In the genomic region with DNA sequence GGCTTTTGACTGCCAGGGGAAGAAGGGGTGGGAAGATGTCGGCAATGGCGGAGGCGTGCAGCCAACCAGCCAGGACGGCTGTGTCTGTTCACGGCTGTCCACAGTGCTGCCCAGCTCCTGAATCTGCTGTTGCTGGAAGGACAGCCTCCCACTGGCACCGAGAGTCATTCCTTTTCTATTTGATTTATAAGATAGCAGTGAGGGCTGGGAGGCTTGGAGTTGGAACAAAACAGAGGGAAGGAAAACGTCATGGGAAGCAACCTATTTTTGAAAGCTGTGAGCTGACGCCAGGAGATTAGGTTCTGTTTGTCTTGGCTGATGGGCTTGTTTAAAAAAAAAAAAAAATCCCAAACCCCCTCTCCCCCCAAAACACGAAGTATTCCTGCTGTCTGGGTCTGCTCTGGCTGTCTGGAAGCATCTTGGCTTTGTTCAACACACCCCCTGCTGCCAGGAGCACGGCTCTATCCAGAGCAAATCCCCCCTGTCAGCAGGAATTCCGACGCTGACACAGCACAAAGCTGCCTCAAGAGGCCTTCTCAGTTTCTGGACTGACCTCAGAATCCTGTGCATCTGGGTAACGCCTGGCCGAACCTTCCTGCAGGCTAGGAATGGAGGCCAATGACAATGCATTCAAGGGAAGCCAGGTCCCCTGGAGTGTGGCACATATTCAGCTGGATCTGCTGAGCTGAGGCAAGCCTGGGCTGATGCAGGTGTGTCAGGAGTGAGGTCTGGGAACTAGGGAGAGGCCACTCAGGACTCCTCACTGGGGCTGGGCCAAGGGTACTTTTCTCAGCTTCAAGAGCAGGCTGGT, we compare ENCODE assay signal across 1 cellular context.
TF ChIP-seq lines count a peak whose summit lies in the region.

No MANE protein-coding gene starts in this region.

TF ChIP-seq in HEK293, 187 proteins besides CTCF, POLR2A, EP300 and RAD21 (continued from another document):
- TF ChIP-seq SETDB1 (IDR thresholded peaks at IDR 0.05; ENCODE audit: insufficient read length, low read length): no peak
- TF ChIP-seq ZNF624 (tag by site-specific recombination; IDR thresholded peaks at IDR 0.05): no peak
- no peak for TF ChIP-seq ZNF621 (tag by site-specific recombination; IDR thresholded peaks at IDR 0.05)
- TF ChIP-seq ZNF600 (tag by site-specific recombination; IDR thresholded peaks at IDR 0.05): peak; percentile 97
- no peak for TF ChIP-seq SP2 (tag by site-specific recombination; IDR thresholded peaks at IDR 0.05)
- peak; percentile 64 for TF ChIP-seq ZNF24 (tag by site-specific recombination; IDR thresholded peaks at IDR 0.05)
- TF ChIP-seq HOXC10 (CRISPR knock-in tag; IDR thresholded peaks at IDR 0.05): no peak
- peak; percentile 95 for TF ChIP-seq ZNF549 (tag by site-specific recombination; IDR thresholded peaks at IDR 0.05)
- TF ChIP-seq ZNF2 (tag by site-specific recombination; IDR thresholded peaks at IDR 0.05): peak; percentile 90
- TF ChIP-seq, protein P1, sequence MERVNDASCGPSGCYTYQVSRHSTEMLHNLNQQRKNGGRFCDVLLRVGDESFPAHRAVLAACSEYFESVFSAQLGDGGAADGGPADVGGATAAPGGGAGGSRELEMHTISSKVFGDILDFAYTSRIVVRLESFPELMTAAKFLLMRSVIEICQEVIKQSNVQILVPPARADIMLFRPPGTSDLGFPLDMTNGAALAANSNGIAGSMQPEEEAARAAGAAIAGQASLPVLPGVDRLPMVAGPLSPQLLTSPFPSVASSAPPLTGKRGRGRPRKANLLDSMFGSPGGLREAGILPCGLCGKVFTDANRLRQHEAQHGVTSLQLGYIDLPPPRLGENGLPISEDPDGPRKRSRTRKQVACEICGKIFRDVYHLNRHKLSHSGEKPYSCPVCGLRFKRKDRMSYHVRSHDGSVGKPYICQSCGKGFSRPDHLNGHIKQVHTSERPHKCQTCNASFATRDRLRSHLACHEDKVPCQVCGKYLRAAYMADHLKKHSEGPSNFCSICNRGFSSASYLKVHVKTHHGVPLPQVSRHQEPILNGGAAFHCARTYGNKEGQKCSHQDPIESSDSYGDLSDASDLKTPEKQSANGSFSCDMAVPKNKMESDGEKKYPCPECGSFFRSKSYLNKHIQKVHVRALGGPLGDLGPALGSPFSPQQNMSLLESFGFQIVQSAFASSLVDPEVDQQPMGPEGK (tag by site-specific recombination; IDR thresholded peaks at IDR 0.05): peak; percentile 66; the same call in 1 of the 2 replicates
- TF ChIP-seq ZNF404 (tag by site-specific recombination; IDR thresholded peaks at IDR 0.05): no peak
- TF ChIP-seq, protein P2, sequence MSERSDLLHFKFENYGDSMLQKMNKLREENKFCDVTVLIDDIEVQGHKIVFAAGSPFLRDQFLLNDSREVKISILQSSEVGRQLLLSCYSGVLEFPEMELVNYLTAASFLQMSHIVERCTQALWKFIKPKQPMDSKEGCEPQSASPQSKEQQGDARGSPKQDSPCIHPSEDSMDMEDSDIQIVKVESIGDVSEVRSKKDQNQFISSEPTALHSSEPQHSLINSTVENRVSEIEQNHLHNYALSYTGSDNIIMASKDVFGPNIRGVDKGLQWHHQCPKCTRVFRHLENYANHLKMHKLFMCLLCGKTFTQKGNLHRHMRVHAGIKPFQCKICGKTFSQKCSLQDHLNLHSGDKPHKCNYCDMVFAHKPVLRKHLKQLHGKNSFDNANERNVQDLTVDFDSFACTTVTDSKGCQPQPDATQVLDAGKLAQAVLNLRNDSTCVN (tag by site-specific recombination; optimal IDR thresholded peaks at IDR 0.05): no peak
- TF ChIP-seq ZNF341 (tag by site-specific recombination; IDR thresholded peaks at IDR 0.05; ENCODE audit: low read depth): peak; percentile 89
- no peak for TF ChIP-seq KLF1 (tag by site-specific recombination; IDR thresholded peaks at IDR 0.05)
- no peak for TF ChIP-seq ZNF785 (tag by site-specific recombination; IDR thresholded peaks at IDR 0.05)
- no peak for TF ChIP-seq ZNF501 (tag by site-specific recombination; IDR thresholded peaks at IDR 0.05)
- no peak for TF ChIP-seq ZNF214 (tag by site-specific recombination; IDR thresholded peaks at IDR 0.05; ENCODE audit: borderline replicate concordance)
- TF ChIP-seq ZNF16 (tag by site-specific recombination; IDR thresholded peaks at IDR 0.05; ENCODE audit: low read depth): no peak
- no peak for TF ChIP-seq ZNF174 (tag by site-specific recombination; IDR thresholded peaks at IDR 0.05)
- TF ChIP-seq ZNF266 (tag by site-specific recombination; IDR thresholded peaks at IDR 0.05; ENCODE audit: low read depth): no peak
- peak; percentile 39 for TF ChIP-seq FEZF1 (tag by site-specific recombination; IDR thresholded peaks at IDR 0.05)
- TF ChIP-seq OSR2 (tag by site-specific recombination; IDR thresholded peaks at IDR 0.05): 0 out of 2 replicates have a peak, but pooled peaks have one; percentile 14
- no peak for TF ChIP-seq MEIS1 (CRISPR knock-in tag; IDR thresholded peaks at IDR 0.05; ENCODE audit: borderline replicate concordance)
- TF ChIP-seq, protein P3, sequence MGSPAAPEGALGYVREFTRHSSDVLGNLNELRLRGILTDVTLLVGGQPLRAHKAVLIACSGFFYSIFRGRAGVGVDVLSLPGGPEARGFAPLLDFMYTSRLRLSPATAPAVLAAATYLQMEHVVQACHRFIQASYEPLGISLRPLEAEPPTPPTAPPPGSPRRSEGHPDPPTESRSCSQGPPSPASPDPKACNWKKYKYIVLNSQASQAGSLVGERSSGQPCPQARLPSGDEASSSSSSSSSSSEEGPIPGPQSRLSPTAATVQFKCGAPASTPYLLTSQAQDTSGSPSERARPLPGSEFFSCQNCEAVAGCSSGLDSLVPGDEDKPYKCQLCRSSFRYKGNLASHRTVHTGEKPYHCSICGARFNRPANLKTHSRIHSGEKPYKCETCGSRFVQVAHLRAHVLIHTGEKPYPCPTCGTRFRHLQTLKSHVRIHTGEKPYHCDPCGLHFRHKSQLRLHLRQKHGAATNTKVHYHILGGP (tag by site-specific recombination; IDR thresholded peaks at IDR 0.05): no peak
- no peak for TF ChIP-seq ZNF324 (tag by site-specific recombination; IDR thresholded peaks at IDR 0.05)
- TF ChIP-seq, protein P4, sequence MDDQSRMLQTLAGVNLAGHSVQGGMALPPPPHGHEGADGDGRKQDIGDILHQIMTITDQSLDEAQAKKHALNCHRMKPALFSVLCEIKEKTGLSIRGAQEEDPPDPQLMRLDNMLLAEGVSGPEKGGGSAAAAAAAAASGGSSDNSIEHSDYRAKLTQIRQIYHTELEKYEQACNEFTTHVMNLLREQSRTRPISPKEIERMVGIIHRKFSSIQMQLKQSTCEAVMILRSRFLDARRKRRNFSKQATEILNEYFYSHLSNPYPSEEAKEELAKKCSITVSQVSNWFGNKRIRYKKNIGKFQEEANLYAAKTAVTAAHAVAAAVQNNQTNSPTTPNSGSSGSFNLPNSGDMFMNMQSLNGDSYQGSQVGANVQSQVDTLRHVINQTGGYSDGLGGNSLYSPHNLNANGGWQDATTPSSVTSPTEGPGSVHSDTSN (CRISPR knock-in tag; IDR thresholded peaks at IDR 0.05): no peak
- TF ChIP-seq ZNF19 (tag by site-specific recombination; IDR thresholded peaks at IDR 0.05; ENCODE audit: low read depth): no peak
- TF ChIP-seq ZNF112 (tag by site-specific recombination; IDR thresholded peaks at IDR 0.05): no peak
- TF ChIP-seq, protein P5, sequence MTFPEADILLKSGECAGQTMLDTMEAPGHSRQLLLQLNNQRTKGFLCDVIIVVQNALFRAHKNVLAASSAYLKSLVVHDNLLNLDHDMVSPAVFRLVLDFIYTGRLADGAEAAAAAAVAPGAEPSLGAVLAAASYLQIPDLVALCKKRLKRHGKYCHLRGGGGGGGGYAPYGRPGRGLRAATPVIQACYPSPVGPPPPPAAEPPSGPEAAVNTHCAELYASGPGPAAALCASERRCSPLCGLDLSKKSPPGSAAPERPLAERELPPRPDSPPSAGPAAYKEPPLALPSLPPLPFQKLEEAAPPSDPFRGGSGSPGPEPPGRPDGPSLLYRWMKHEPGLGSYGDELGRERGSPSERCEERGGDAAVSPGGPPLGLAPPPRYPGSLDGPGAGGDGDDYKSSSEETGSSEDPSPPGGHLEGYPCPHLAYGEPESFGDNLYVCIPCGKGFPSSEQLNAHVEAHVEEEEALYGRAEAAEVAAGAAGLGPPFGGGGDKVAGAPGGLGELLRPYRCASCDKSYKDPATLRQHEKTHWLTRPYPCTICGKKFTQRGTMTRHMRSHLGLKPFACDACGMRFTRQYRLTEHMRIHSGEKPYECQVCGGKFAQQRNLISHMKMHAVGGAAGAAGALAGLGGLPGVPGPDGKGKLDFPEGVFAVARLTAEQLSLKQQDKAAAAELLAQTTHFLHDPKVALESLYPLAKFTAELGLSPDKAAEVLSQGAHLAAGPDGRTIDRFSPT (tag by site-specific recombination; IDR thresholded peaks at IDR 0.05): no peak
- TF ChIP-seq KLF8 (tag by site-specific recombination; IDR thresholded peaks at IDR 0.05): no peak
- no peak for TF ChIP-seq ZNF202 (tag by site-specific recombination; IDR thresholded peaks at IDR 0.05; ENCODE audit: borderline replicate concordance)
- no peak for TF ChIP-seq ZSCAN16 (tag by site-specific recombination; IDR thresholded peaks at IDR 0.05)
- no peak for TF ChIP-seq ZNF248 (tag by site-specific recombination; IDR thresholded peaks at IDR 0.05)
- TF ChIP-seq ZFP41 (tag by site-specific recombination; IDR thresholded peaks at IDR 0.05; ENCODE audit: borderline replicate concordance): no peak
- TF ChIP-seq ZNF654 (tag by site-specific recombination; IDR thresholded peaks at IDR 0.05; ENCODE audit: low read depth): no peak
- TF ChIP-seq ZNF560 (tag by site-specific recombination; IDR thresholded peaks at IDR 0.05; ENCODE audit: borderline replicate concordance): no peak
- no peak for TF ChIP-seq ZNF791 (tag by site-specific recombination; IDR thresholded peaks at IDR 0.05)
- TF ChIP-seq HOXD13 (CRISPR knock-in tag; IDR thresholded peaks at IDR 0.05; ENCODE audit: borderline replicate concordance): no peak
- TF ChIP-seq ZNF311 (tag by site-specific recombination; IDR thresholded peaks at IDR 0.05; ENCODE audit: borderline replicate concordance): no peak
- TF ChIP-seq ZNF169 (tag by site-specific recombination; IDR thresholded peaks at IDR 0.05): no peak
- TF ChIP-seq ZNF239 (tag by site-specific recombination; IDR thresholded peaks at IDR 0.05): no peak
- peak; percentile 80 for TF ChIP-seq ZNF335 (tag by site-specific recombination; conservative IDR thresholded peaks at IDR 0.05)
- no peak for TF ChIP-seq RBAK (tag by site-specific recombination; IDR thresholded peaks at IDR 0.05)
- TF ChIP-seq BCL11B (tag by site-specific recombination; IDR thresholded peaks at IDR 0.05; ENCODE audit: low read depth): no peak
- TF ChIP-seq ZNF23 (tag by site-specific recombination; IDR thresholded peaks at IDR 0.05; ENCODE audit: borderline replicate concordance): no peak
- TF ChIP-seq, protein P6, sequence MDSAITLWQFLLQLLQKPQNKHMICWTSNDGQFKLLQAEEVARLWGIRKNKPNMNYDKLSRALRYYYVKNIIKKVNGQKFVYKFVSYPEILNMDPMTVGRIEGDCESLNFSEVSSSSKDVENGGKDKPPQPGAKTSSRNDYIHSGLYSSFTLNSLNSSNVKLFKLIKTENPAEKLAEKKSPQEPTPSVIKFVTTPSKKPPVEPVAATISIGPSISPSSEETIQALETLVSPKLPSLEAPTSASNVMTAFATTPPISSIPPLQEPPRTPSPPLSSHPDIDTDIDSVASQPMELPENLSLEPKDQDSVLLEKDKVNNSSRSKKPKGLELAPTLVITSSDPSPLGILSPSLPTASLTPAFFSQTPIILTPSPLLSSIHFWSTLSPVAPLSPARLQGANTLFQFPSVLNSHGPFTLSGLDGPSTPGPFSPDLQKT (IDR thresholded peaks at IDR 0.05; ENCODE audit: borderline replicate concordance, low read depth, low read length): no peak
- TF ChIP-seq, protein P7, sequence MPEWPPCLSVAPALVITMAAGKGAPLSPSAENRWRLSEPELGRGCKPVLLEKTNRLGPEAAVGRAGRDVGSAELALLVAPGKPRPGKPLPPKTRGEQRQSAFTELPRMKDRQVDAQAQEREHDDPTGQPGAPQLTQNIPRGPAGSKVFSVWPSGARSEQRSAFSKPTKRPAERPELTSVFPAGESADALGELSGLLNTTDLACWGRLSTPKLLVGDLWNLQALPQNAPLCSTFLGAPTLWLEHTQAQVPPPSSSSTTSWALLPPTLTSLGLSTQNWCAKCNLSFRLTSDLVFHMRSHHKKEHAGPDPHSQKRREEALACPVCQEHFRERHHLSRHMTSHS (tag by site-specific recombination; IDR thresholded peaks at IDR 0.05): no peak
- peak; percentile 61; the same call in 1 of the 2 replicates for TF ChIP-seq MZF1 (tag by site-specific recombination; IDR thresholded peaks at IDR 0.05; ENCODE audit: borderline replicate concordance)
- TF ChIP-seq YY1 (tag by site-specific recombination; IDR thresholded peaks at IDR 0.05): no peak
- TF ChIP-seq ZNF677 (tag by site-specific recombination; IDR thresholded peaks at IDR 0.05): no peak
